ENCODE assay signal across 19 cellular contexts in the genomic region with DNA sequence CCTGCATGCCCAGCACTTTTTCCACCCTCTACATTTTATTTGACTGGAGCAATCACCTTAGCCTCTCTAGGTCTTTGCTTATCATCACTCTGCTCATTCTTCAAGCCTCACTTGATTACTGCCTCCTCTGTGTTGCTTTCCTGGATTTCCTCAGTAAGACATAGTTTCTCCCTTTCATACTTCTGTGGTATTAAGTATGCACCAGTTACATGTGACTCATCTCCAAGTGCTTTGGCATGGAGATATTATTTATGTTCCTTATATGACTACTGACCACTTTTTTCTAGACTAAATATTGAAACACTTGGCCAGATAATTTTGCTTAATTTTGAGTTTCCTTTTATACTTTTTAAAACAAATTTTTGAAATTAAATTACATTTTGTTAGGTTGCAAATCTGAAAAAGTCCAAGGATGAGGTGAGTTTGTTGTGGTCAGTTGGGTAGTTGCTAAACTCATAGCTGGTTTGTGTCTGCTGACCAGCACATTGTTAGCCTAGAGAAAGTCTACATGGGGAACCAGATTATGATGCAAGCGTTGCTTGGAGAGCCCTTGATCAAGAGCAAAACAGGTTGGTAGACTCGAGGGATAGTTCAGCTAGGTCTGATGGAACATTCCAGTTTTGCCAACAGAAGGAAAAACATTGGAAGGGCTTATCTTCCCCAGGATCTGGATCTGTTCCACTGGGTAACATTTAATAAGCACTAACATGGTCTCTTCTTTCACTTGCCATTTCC.
A peak's percentile ranks its signal among the peaks of the same experiment; 100 is the strongest.
DNase-seq lines count a peak whose midpoint lies in the region; ATAC-seq and TF ChIP-seq lines count a peak whose summit lies in the region.
"Had no signal": no experiment of that assay in that cellular context is flagged by ENCODE, and none has a peak within 500 bp of the region (broad histone marks: within the 10 kb centered on the region; RNA-seq: fewer than 3 reads in every experiment).

No MANE protein-coding gene starts in this region.

- peaks cover 18% of the 10 kb centered on the region for H3K4me1 ChIP-seq in osteoblast (ENCODE audit: insufficient read depth, low read length)
- H3K4me1 ChIP-seq: BE2C had no signal

- TF ChIP-seq CTCF in osteoblast (IDR thresholded peaks at IDR 0.05; ENCODE audit: extremely low read depth, low read depth, low read length) (no peak), type B pancreatic cell (conservative IDR thresholded peaks at IDR 0.05) (no peak)

- H3K27me3 ChIP-seq in osteoblast (ENCODE audit: insufficient read depth, low read length): peaks cover 5% of the 10 kb centered on the region
- H3K27me3 ChIP-seq: BE2C had no signal

- H3K4me3 Mint-ChIP-seq in type B pancreatic cell: no peak overlapping the region
- H3K4me3 Mint-ChIP-seq: activated CD4-positive, alpha-beta memory T cell treated with anti-CD3 and anti-CD28 coated beads for 36 hours; dendritic cell treated with granulocyte-macrophage colony-stimulating factor and Interleukin-4, amounts not matched to agents 40 ng/mL and 50 ng/mL, for 4 days; stimulated activated naive CD8-positive, alpha-beta T cell treated with anti-CD3 and anti-CD28 coated beads, Interleukin-15, Interleukin-2, amounts not matched to agents 100 ng/mL and 50 ng/mL, for 24 hours had no signal

- H3K27me3 Mint-ChIP-seq in type B pancreatic cell: peaks cover 6% of the 10 kb centered on the region

- H2AFZ ChIP-seq in osteoblast (ENCODE audit: low read length): no peak overlapping the region

- H3K9me3 ChIP-seq in osteoblast (ENCODE audit: low read depth, low read length): no peaks in the 10 kb centered on the region
- H3K9me3 ChIP-seq: BE2C had no signal

- no peak overlapping the region for H3K4me3 ChIP-seq in osteoblast (ENCODE audit: insufficient read depth, low read length)
- H3K4me3 ChIP-seq: SK-N-MC had no signal

- H3K79me2 ChIP-seq in osteoblast (ENCODE audit: insufficient read depth, low read length): no peaks in the 10 kb centered on the region

- no peaks in the 10 kb centered on the region for H3K4me1 Mint-ChIP-seq in type B pancreatic cell (ENCODE audit: unreplicated experiment)

- no peak overlapping the region for H3K27ac Mint-ChIP-seq in type B pancreatic cell
- H3K27ac Mint-ChIP-seq: activated CD4-positive, alpha-beta memory T cell treated with anti-CD3 and anti-CD28 coated beads for 36 hours; dendritic cell treated with granulocyte-macrophage colony-stimulating factor and Interleukin-4, amounts not matched to agents 40 ng/mL and 50 ng/mL, for 4 days; stimulated activated naive CD8-positive, alpha-beta T cell treated with anti-CD3 and anti-CD28 coated beads, Interleukin-15, Interleukin-2, amounts not matched to agents 100 ng/mL and 50 ng/mL, for 24 hours had no signal

- no peaks in the 10 kb centered on the region for H3K9me3 Mint-ChIP-seq in type B pancreatic cell
- H3K9me3 Mint-ChIP-seq: activated CD4-positive, alpha-beta memory T cell treated with anti-CD3 and anti-CD28 coated beads for 36 hours; dendritic cell treated with granulocyte-macrophage colony-stimulating factor and Interleukin-4, amounts not matched to agents 40 ng/mL and 50 ng/mL, for 4 days; stimulated activated naive CD8-positive, alpha-beta T cell treated with anti-CD3 and anti-CD28 coated beads, Interleukin-15, Interleukin-2, amounts not matched to agents 100 ng/mL and 50 ng/mL, for 24 hours had no signal

- no peaks in the 10 kb centered on the region for H4K20me1 ChIP-seq in osteoblast (ENCODE audit: insufficient read depth, low read length)

- no peak for ATAC-seq in GM21619 (IDR thresholded peaks at IDR 0.05; ENCODE audit: unreplicated experiment)

- peak overlapping the region; percentile 16 for H3K4me2 ChIP-seq in osteoblast (ENCODE audit: insufficient read depth, low read length)

- no peaks in the 10 kb centered on the region for H3K36me3 ChIP-seq in osteoblast (ENCODE audit: insufficient read depth, low read length)
- H3K36me3 ChIP-seq: BE2C had no signal

- no peaks in the 10 kb centered on the region for H3K36me3 Mint-ChIP-seq in type B pancreatic cell
- H3K36me3 Mint-ChIP-seq: activated CD4-positive, alpha-beta memory T cell treated with anti-CD3 and anti-CD28 coated beads for 36 hours had no signal

- H3K27ac ChIP-seq in epithelial cell of prostate (peak overlapping the region; percentile 22), osteoblast (ENCODE audit: low read depth, low read length) (no peak overlapping the region)
- H3K27ac ChIP-seq: SK-N-MC had no signal

- DNase-seq in COLO829 (ENCODE audit: low spot score) (peak; percentile 35), LHCN-M2 (ENCODE audit: low read depth) (peak; percentile 50), epithelial cell of prostate (ENCODE audit: low read depth, low spot score) (peak; percentile 49), osteoblast (ENCODE audit: insufficient read length, low spot score, missing footprints) (peak; percentile 73), DMS79 treated with DMSO at 0.1 percent for 48 hours (lab: John Stamatoyannopoulos, UW) (no peak), GF-D8 (lab: John Stamatoyannopoulos, UW) (no peak), type B pancreatic cell (ENCODE audit: extremely low spot score, unreplicated experiment) (no peak)
- DNase-seq: activated CD4-positive, alpha-beta memory T cell treated with anti-CD3 and anti-CD28 coated beads for 36 hours; amniotic stem cell; BE2C; DMS79; kidney; NCI-H2171 treated with DMSO at 0.1 percent for 48 hours; NK-92 treated with Interleukin-12 subunit alpha and Interleukin-12 subunit beta, amount 100 ng/mL, for 24 hours; nucleus accumbens had no signal

Comparison
In these comparisons a context has a peak if more than half of its experiments do, and no peak if none do; other contexts are left out.
1. DNase-seq: peak in COLO829 (single experiment), LHCN-M2 (single experiment), epithelial cell of prostate (single experiment) and osteoblast (single experiment); none in DMS79 treated with DMSO at 0.1 percent for 48 hours (single experiment), GF-D8 (single experiment) and type B pancreatic cell (single experiment).